ENCODE assay signal across 12 cellular contexts in genomic region chr4:124061413-124061812, GRCh38.
DNase-seq lines count a peak whose midpoint lies in the region; ATAC-seq and TF ChIP-seq lines count a peak whose summit lies in the region.
"Had no signal": no experiment of that assay in that cellular context is flagged by ENCODE, and none has a peak within 500 bp of the region (broad histone marks: within the 10 kb centered on the region; RNA-seq: fewer than 3 reads in every experiment).

No MANE protein-coding gene starts in this region.

- no peak for TF ChIP-seq EP300 in stomach (IDR thresholded peaks at IDR 0.05)

- intact Hi-C loops in heart right ventricle (cut with DNase I) (loop anchor here in 3 of 10 donors (5.0 to 10.0 kb wide), 4 partner anchors 51 to 79 kb away; no protein-coding TSS in a partner anchor), stomach (cut with DNase I; ENCODE audit: low total_unique reads) (no loop called here), left colon (cut with DNase I, micrococcal nuclease) (no loop called here)

- TF ChIP-seq POLR2A in stomach (IDR thresholded peaks at IDR 0.05) = no peak

- H3K4me1 ChIP-seq in heart right ventricle (peaks cover 0 to 36% (median 28%) of the 10 kb centered on the region in 9 donors), stomach (peaks cover 0 to 18% (median 9%) of the 10 kb centered on the region in 4 donors)

- ATAC-seq in heart right ventricle (peak in 6 of 8 donors; percentile 40 to 72 (median 58)), GM21723 (IDR thresholded peaks at IDR 0.05; ENCODE audit: unreplicated experiment) (no peak), GM21529 (IDR thresholded peaks at IDR 0.05; ENCODE audit: unreplicated experiment) (no peak), left colon (no peak)
- ATAC-seq: T-cell had no signal

- H3K9me3 ChIP-seq in heart right ventricle (peaks cover 0 to 11% (median 0%) of the 10 kb centered on the region in 11 donors), stomach (no peaks in the 10 kb centered on the region)
- H3K9me3 ChIP-seq: HAP-1 had no signal

- H3K4me3 ChIP-seq in heart right ventricle = no peak overlapping the region
- no peak overlapping the region for H3K4me3 ChIP-seq in stomach
- H3K4me3 ChIP-seq: HAP-1 had no signal

- H3K36me3 ChIP-seq in heart right ventricle = no peaks in the 10 kb centered on the region
- H3K36me3 ChIP-seq in stomach = no peaks in the 10 kb centered on the region
- H3K36me3 ChIP-seq: HAP-1 had no signal

- peak overlapping the region; percentile 57 to 93 (median 76) for H3K27ac ChIP-seq in heart right ventricle
- H3K27ac ChIP-seq in stomach = peak overlapping the region in 4 of 5 donors; percentile 36 to 78 (median 66)
- no peak overlapping the region for H3K27ac ChIP-seq in caudate nucleus (ENCODE audit: low read depth, low read length)

- DNase-seq in EH (ENCODE audit: low read depth) (peak; percentile 65), astrocyte of the hippocampus (ENCODE audit: low read depth, low spot score) (peak; percentile 83), heart right ventricle (no peak), stomach (no peak), caudate nucleus (lab: John Stamatoyannopoulos, UW) (no peak), left colon (no peak)
- DNase-seq: amniotic stem cell, NCI-H774, T-cell had no signal

- H3K27me3 ChIP-seq in heart right ventricle (no peaks in the 10 kb centered on the region), stomach (no peaks in the 10 kb centered on the region)

- TF ChIP-seq CTCF in heart right ventricle (IDR thresholded peaks at IDR 0.05) (no peak), stomach (IDR thresholded peaks at IDR 0.05) (no peak)

Comparison
In these comparisons a context has a peak if more than half of its experiments do, and no peak if none do; other contexts are left out.
1. DNase-seq: peak in EH (single experiment) and astrocyte of the hippocampus (single experiment); none in heart right ventricle (0 of 2), stomach (single experiment), caudate nucleus (0 of 61) and left colon (0 of 2).
2. ATAC-seq: peak in heart right ventricle (6 of 8); none in GM21723 (single experiment), GM21529 (single experiment) and left colon (single experiment).